8 cellular contexts compared by ENCODE assay signal in the genomic region with DNA sequence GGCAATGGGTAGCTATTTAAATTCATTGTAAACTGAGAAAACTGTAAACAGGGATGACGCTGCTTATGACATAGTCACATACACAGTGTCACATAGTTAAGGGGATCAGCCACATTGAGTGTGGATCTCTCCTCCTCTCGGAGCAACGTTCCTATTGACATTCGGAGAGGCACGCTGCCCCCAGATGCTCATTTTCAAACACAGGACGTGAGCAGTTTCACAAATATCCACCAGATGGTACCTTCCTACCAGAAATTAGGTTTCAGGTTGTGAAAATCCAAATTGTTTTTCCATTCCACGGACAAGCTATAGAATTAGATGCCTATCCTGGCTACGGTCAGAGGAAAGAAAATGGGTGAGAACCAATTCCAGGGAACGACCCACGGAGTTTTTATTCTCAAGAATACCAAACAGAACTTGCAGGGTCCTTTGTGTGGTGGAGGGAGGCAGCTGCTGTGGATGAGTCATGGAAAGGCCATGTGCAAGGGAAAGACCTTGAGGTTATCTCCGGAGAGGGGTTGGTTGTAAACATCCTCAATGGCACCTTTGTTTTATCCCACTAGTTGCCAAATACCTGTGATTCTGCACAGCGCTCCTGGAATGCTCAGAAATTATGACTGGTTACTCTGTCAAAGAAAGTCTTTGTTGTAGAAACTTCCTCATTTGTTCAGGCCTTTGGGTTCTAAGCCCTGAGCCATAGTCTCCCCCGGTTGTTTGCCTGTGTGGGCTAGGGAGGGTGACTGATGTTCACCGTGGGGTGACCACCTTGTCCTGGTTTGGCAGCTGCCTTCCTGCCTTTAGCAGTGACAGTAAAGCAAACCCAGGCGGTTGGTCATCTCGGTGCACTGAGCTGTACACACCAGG.
A peak's percentile ranks its signal among the peaks of the same experiment; 100 is the strongest.
DNase-seq lines count a peak whose midpoint lies in the region; ATAC-seq, FAIRE-seq and TF ChIP-seq lines count a peak whose summit lies in the region.

No MANE protein-coding gene starts in this region.

- no peak overlapping the region for H3K27ac ChIP-seq in lung (ENCODE audit: low read depth in 1 of 2, low read length in 1 of 2)

- peaks cover 22% of the 10 kb centered on the region for H3K4me1 Mint-ChIP-seq in CD14-positive monocyte
- peaks cover 14% of the 10 kb centered on the region for H3K4me1 Mint-ChIP-seq in activated T-helper 1 cell treated with anti-CD3 and anti-CD28 coated beads, Interleukin-12 subunit alpha, Interleukin-12 subunit beta, Interleukin-2, Interleukin-4 antibody, amounts not matched to agents 30 ng/mL and 10 ng/mL and 1 ng/mL, durations not matched to agents 14 hours and 24 hours and 36 hours (ENCODE audit: low read depth)

- no peak for ATAC-seq in lung (ENCODE audit: insufficient read depth, low FRiP score)

- in situ Hi-C loops in astrocyte of the spinal cord (cut with HindIII; ENCODE audit: low sequenced_read_pairs) = no loop called here

- no peaks in the 10 kb centered on the region for H3K9me3 ChIP-seq in lung (ENCODE audit: control insufficient read depth in 2 of 2, insufficient read depth in 1 of 2, low read length in 1 of 2)

- peak; percentile 34 for TF ChIP-seq CTCF in astrocyte of the spinal cord (IDR thresholded peaks at IDR 0.05; ENCODE audit: low read depth, low read length)
- peak; percentile 7 for TF ChIP-seq CTCF in lung (IDR thresholded peaks at IDR 0.05; ENCODE audit: control extremely low read depth, extremely low read depth)
- TF ChIP-seq CTCF in CD14-positive monocyte (IDR thresholded peaks at IDR 0.05) = no peak

- H3K27me3 ChIP-seq in lung (ENCODE audit: control insufficient read depth, insufficient read depth) = no peaks in the 10 kb centered on the region

- intact Hi-C loops in CD14-positive monocyte (cut with micrococcal nuclease) = no loop called here
- intact Hi-C loops in activated T-helper 1 cell treated with anti-CD3 and anti-CD28 coated beads, Interleukin-12 subunit alpha, Interleukin-12 subunit beta, Interleukin-2, Interleukin-4 antibody, amounts not matched to agents 30 ng/mL and 10 ng/mL and 1 ng/mL, durations not matched to agents 14 hours and 24 hours and 36 hours (cut with micrococcal nuclease) = no loop called here

- DNase-seq in DMS114 treated with DMSO at 0.1 percent for 48 hours (lab: John Stamatoyannopoulos, UW; ENCODE audit: unreplicated experiment) (peak; percentile 11), NAMALWA (ENCODE audit: low spot score) (peak; percentile 21), astrocyte of the spinal cord (ENCODE audit: low read depth, low spot score) (peak; percentile 63), lung (ENCODE audit: low spot score) (no peak), SIG-M5 (lab: John Stamatoyannopoulos, UW) (no peak), CD14-positive monocyte (ENCODE audit: low spot score) (no peak), GM19239 (ENCODE audit: insufficient read length, low spot score) (no peak)
- no peak for DNase-seq in activated T-helper 1 cell treated with anti-CD3 and anti-CD28 coated beads, Interleukin-12 subunit alpha, Interleukin-12 subunit beta, Interleukin-2, Interleukin-4 antibody, amounts not matched to agents 30 ng/mL and 10 ng/mL and 1 ng/mL, durations not matched to agents 14 hours and 24 hours and 36 hours (ENCODE audit: low spot score)

- H3K4me3 ChIP-seq in astrocyte of the spinal cord (ENCODE audit: low read depth, low read length) (no peak overlapping the region), lung (no peak overlapping the region)

- peaks cover 25 to 40% of the 10 kb centered on the region in 2 donors for H3K36me3 Mint-ChIP-seq in CD14-positive monocyte
- peaks cover 14% of the 10 kb centered on the region for H3K36me3 Mint-ChIP-seq in activated T-helper 1 cell treated with anti-CD3 and anti-CD28 coated beads, Interleukin-12 subunit alpha, Interleukin-12 subunit beta, Interleukin-2, Interleukin-4 antibody, amounts not matched to agents 30 ng/mL and 10 ng/mL and 1 ng/mL, durations not matched to agents 14 hours and 24 hours and 36 hours (ENCODE audit: low read depth)

- H3K27ac Mint-ChIP-seq in CD14-positive monocyte = peak overlapping the region in 2 of 7 donors; percentile 49 to 66
- H3K27ac Mint-ChIP-seq in activated T-helper 1 cell treated with anti-CD3 and anti-CD28 coated beads, Interleukin-12 subunit alpha, Interleukin-12 subunit beta, Interleukin-2, Interleukin-4 antibody, amounts not matched to agents 30 ng/mL and 10 ng/mL and 1 ng/mL, durations not matched to agents 14 hours and 24 hours and 36 hours = no peak overlapping the region

- WGBS in lung, 2 donors = 57 to 63% methylated on average over 16 of the region's 16 CpGs

- peaks cover 2 to 13% (median 5%) of the 10 kb centered on the region in 7 donors for H3K9me3 Mint-ChIP-seq in CD14-positive monocyte
- no peaks in the 10 kb centered on the region for H3K9me3 Mint-ChIP-seq in activated T-helper 1 cell treated with anti-CD3 and anti-CD28 coated beads, Interleukin-12 subunit alpha, Interleukin-12 subunit beta, Interleukin-2, Interleukin-4 antibody, amounts not matched to agents 30 ng/mL and 10 ng/mL and 1 ng/mL, durations not matched to agents 14 hours and 24 hours and 36 hours

- peaks cover 0 to 2% of the 10 kb centered on the region in 2 donors for H3K4me1 ChIP-seq in lung (ENCODE audit: control insufficient read depth in 2 of 2, insufficient read depth in 2 of 2, low read length in 2 of 2)

- no peak for FAIRE-seq in GM19239 (lab: Jason Lieb, UNC)

- H3K27me3 Mint-ChIP-seq in CD14-positive monocyte (ENCODE audit: low read depth in 3 of 3) = peaks cover 0 to 2% (median 0%) of the 10 kb centered on the region in 3 donors
- H3K27me3 Mint-ChIP-seq in activated T-helper 1 cell treated with anti-CD3 and anti-CD28 coated beads, Interleukin-12 subunit alpha, Interleukin-12 subunit beta, Interleukin-2, Interleukin-4 antibody, amounts not matched to agents 30 ng/mL and 10 ng/mL and 1 ng/mL, durations not matched to agents 14 hours and 24 hours and 36 hours (ENCODE audit: insufficient read depth) = no peaks in the 10 kb centered on the region

- H3K4me3 Mint-ChIP-seq in CD14-positive monocyte = no peak overlapping the region
- no peak overlapping the region for H3K4me3 Mint-ChIP-seq in activated T-helper 1 cell treated with anti-CD3 and anti-CD28 coated beads, Interleukin-12 subunit alpha, Interleukin-12 subunit beta, Interleukin-2, Interleukin-4 antibody, amounts not matched to agents 30 ng/mL and 10 ng/mL and 1 ng/mL, durations not matched to agents 14 hours and 24 hours and 36 hours

- peaks cover 0 to 5% of the 10 kb centered on the region in 2 donors for H3K36me3 ChIP-seq in lung (ENCODE audit: control insufficient read depth in 2 of 2, insufficient read depth in 2 of 2, low read length in 2 of 2)

Comparison
In these comparisons a context has a peak if more than half of its experiments do, and no peak if none do; other contexts are left out.
1. DNase-seq: peak in DMS114 treated with DMSO at 0.1 percent for 48 hours (single experiment), NAMALWA (single experiment) and astrocyte of the spinal cord (single experiment); none in lung (single experiment), SIG-M5 (single experiment), CD14-positive monocyte (single experiment), GM19239 (single experiment) and activated T-helper 1 cell treated with anti-CD3 and anti-CD28 coated beads, Interleukin-12 subunit alpha, Interleukin-12 subunit beta, Interleukin-2, Interleukin-4 antibody, amounts not matched to agents 30 ng/mL and 10 ng/mL and 1 ng/mL, durations not matched to agents 14 hours and 24 hours and 36 hours (single experiment).